Comparison of ENCODE assay signal across 29 cellular contexts in the genomic region with DNA sequence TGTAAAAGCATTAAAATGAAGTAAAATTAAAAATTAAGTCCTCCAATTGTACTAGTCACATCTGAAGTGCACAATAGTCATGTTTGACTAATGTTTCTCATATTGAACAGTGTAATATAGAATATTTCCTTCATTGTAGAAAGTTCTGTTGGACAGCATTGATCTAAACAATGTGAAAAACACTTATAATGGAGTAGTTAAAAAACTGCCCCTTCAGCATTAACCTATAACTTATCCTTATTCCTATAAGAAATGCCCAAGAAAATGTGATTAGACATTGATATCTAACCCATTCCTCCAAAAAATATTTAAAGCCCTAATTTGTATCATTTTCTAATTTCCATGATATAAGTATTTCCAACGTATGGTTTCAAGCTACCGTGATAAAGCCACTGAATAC.
DNase-seq lines count a peak whose midpoint lies in the region; ATAC-seq, FAIRE-seq and TF ChIP-seq lines count a peak whose summit lies in the region.
"Had no signal": no experiment of that assay in that cellular context is flagged by ENCODE, and none has a peak within 500 bp of the region (broad histone marks: within the 10 kb centered on the region; RNA-seq: fewer than 3 reads in every experiment).

No MANE protein-coding gene starts in this region.

- peaks cover 24% of the 10 kb centered on the region for H3F3A ChIP-seq in SK-N-SH (replicated peaks; ENCODE audit: insufficient read depth)

- H3K4me3 ChIP-seq in SK-N-SH (ENCODE audit: low read depth in 2 of 2, low read length in 1 of 2) (no peak overlapping the region), IMR-90 (ENCODE audit: insufficient read depth, low read depth, low read length) (no peak overlapping the region), endothelial cell of umbilical vein (replicated peaks in 1 of 3; ENCODE audit: insufficient read depth in 1 of 3, low read depth in 1 of 3, low read length in 3 of 3) (no peak overlapping the region)
- H3K4me3 ChIP-seq: BLaER1, PC-9 had no signal

- CTCF ChIA-PET in SK-N-SH (lab: Yijun Ruan, JAX): no interaction called here
- CTCF ChIA-PET in IMR-90 (lab: Yijun Ruan, JAX): interaction anchor here (0.6 to 1.6 kb wide), 2 partner anchors 13 to 20 kb away, joined by 4 read pairs; no protein-coding TSS in a partner anchor
- CTCF ChIA-PET in endothelial cell of umbilical vein (lab: Charles Lee): interaction anchor here (1.7 kb wide), 1 partner anchor 13 kb away, joined by 5 read pairs; no protein-coding TSS in a partner anchor
- CTCF ChIA-PET in RWPE1 (lab: Yijun Ruan, JAX): no interaction called here

- FAIRE-seq in endothelial cell of umbilical vein (lab: Jason Lieb, UNC): no peak
- FAIRE-seq: G401.6, GM12891, GM19239, HTR-8/SVneo had no signal

- 60% methylated on average over 2 of the region's 2 CpGs for WGBS in SK-N-SH (ENCODE audit: low lambda C conversion rate)
- no CpG with 5 or more reads among the region's 2 CpGs for WGBS in IMR-90 (ENCODE audit: extremely low coverage in 2 of 2, insufficient read length in 1 of 2), 2 experiments

- H2AFZ ChIP-seq in SK-N-SH (ENCODE audit: low read depth): no peak overlapping the region
- H2AFZ ChIP-seq in IMR-90 (replicated peaks; ENCODE audit: low read length, poor library complexity): no peak overlapping the region
- peak overlapping the region; percentile 27 for H2AFZ ChIP-seq in endothelial cell of umbilical vein (ENCODE audit: low read depth, low read length)
- H2AFZ ChIP-seq: PC-9 had no signal

- BruUV-seq in IMR-90 (replicated peaks; lab: Mats Ljungman, UMichigan): no TSS peak
- no TSS peak for BruUV-seq in endothelial cell of umbilical vein (replicated peaks; lab: Mats Ljungman, UMichigan)

- H4K8ac ChIP-seq in IMR-90 (ENCODE audit: low read depth in 2 of 2, low read length in 2 of 2): no peak overlapping the region

- ATAC-seq in SK-N-SH treated with all-trans-retinoic acid at 6 μM for 48 hours: no peak
- no peak for ATAC-seq in IMR-90 (ENCODE audit: low read depth)
- ATAC-seq in GM18498 (IDR thresholded peaks at IDR 0.05; ENCODE audit: unreplicated experiment): no peak
- ATAC-seq in GM19452 (IDR thresholded peaks at IDR 0.05; ENCODE audit: unreplicated experiment): no peak

- intact Hi-C loops in IMR-90 (cut with micrococcal nuclease): no loop called here
- intact Hi-C loops in endothelial cell of umbilical vein (cut with micrococcal nuclease): no loop called here

- POLR2A ChIA-PET in SK-N-SH (lab: Yijun Ruan, JAX): no interaction called here
- POLR2A ChIA-PET in IMR-90 (lab: Charles Lee; ENCODE audit: unreplicated experiment): no interaction called here
- POLR2A ChIA-PET in endothelial cell of umbilical vein (lab: Charles Lee): no interaction called here
- POLR2A ChIA-PET in RWPE1 (lab: Yijun Ruan, JAX; ENCODE audit: low non-redundant PET): no interaction called here

- no peak for TF ChIP-seq EP300 in SK-N-SH (IDR thresholded peaks at IDR 0.05; ENCODE audit: borderline replicate concordance in 1 of 2, low read depth in 1 of 2, low read length in 1 of 2)

- H3K79me2 ChIP-seq in SK-N-SH (ENCODE audit: insufficient read depth) (no peaks in the 10 kb centered on the region), endothelial cell of umbilical vein (ENCODE audit: control insufficient read depth, insufficient read depth, low read length) (no peaks in the 10 kb centered on the region)

- in situ Hi-C loops in IMR-90 (cut with MboI; ENCODE audit: low sequenced_read_pairs): no loop called here

- TF ChIP-seq POLR2A in IMR-90 (IDR thresholded peaks at IDR 0.05; ENCODE audit: low read depth, low read length) (no peak), endothelial cell of umbilical vein (IDR thresholded peaks at IDR 0.05; ENCODE audit: low read depth, low read length) (no peak)

- no peaks in the 10 kb centered on the region for H3K79me1 ChIP-seq in IMR-90 (ENCODE audit: low read depth in 1 of 2, low read length in 2 of 2)

- 0 out of 3 replicates have a peak overlapping the region, but pooled peaks have one; percentile 7 for H2BK15ac ChIP-seq in IMR-90 (ENCODE audit: low read depth, low read length)

- peak overlapping the region; percentile 54; the same call in 1 of the 2 replicates for H4K5ac ChIP-seq in IMR-90 (ENCODE audit: low read depth, low read length)

- no peaks in the 10 kb centered on the region for H3K36me3 Mint-ChIP-seq in chondrocyte (ENCODE audit: low read depth)

- peak overlapping the region; percentile 72; the same call in 1 of the 2 replicates for H2BK120ac ChIP-seq in IMR-90 (ENCODE audit: low read depth, low read length)

- H3K27ac ChIP-seq in SK-N-SH (ENCODE audit: low read depth in 2 of 2, low read length in 1 of 2) (peak overlapping the region in 1 of 2 experiments; percentile 78; a peak in 1 of 4 replicates), IMR-90 (ENCODE audit: insufficient read depth, low read length) (no peak overlapping the region), endothelial cell of umbilical vein (ENCODE audit: insufficient read depth, low read depth, low read length) (peak overlapping the region; percentile 92), RWPE1 (no peak overlapping the region)
- H3K27ac ChIP-seq: 22Rv1, BLaER1 had no signal

- peaks cover 13% of the 10 kb centered on the region for H3K4me1 Mint-ChIP-seq in chondrocyte (ENCODE audit: low read depth)

- no peaks in the 10 kb centered on the region for H3K9me3 Mint-ChIP-seq in chondrocyte (ENCODE audit: low read depth)
- H3K9me3 Mint-ChIP-seq: H9 had no signal

- no peaks in the 10 kb centered on the region for H3K27me3 Mint-ChIP-seq in chondrocyte (ENCODE audit: low read depth)
- H3K27me3 Mint-ChIP-seq: CD4-positive, alpha-beta T cell had no signal

- DNase-seq in SK-N-SH (no peak), IMR-90 (no peak), endothelial cell of umbilical vein (ENCODE audit: low read depth, low spot score) (no peak), chondrocyte (ENCODE audit: low spot score) (no peak), RWPE1 (ENCODE audit: low spot score) (no peak)
- DNase-seq: CD4-positive, alpha-beta T cell; COR-L47; H9; MV-4-11; NCI-H1105; NCI-H146; NCI-H1930; NCI-H2107; NCI-H446; NCI-H524 treated with DMSO at 0.1 percent for 48 hours; NCI-H774; PC-9; RPMI8226; SHP77 treated with DMSO at 0.1 percent for 48 hours; SW 1271 had no signal

- no peak overlapping the region for H3K4ac ChIP-seq in IMR-90 (ENCODE audit: low read depth, low read length)

- H3K9me3 ChIP-seq in SK-N-SH: no peaks in the 10 kb centered on the region
- H3K9me3 ChIP-seq in IMR-90 (ENCODE audit: control insufficient read depth, insufficient read depth, low read length): no peaks in the 10 kb centered on the region
- no peaks in the 10 kb centered on the region for H3K9me3 ChIP-seq in endothelial cell of umbilical vein (replicated peaks; ENCODE audit: control insufficient read depth, insufficient read depth, low read length)
- H3K9me3 ChIP-seq: BLaER1 had no signal

- H3K9me1 ChIP-seq in IMR-90 (ENCODE audit: insufficient read depth, low read length): 0 out of 2 replicates have a peak, but pooled peaks cover 2% of the 10 kb centered on the region
- no peaks in the 10 kb centered on the region for H3K9me1 ChIP-seq in endothelial cell of umbilical vein (replicated peaks; ENCODE audit: control insufficient read depth, extremely low read depth, insufficient read depth, low read length)

- H3K36me3 ChIP-seq in SK-N-SH (replicated peaks in 1 of 2; ENCODE audit: control insufficient read depth in 1 of 2, insufficient read depth in 2 of 2, low read length in 1 of 2): no peaks in the 10 kb centered on the region
- no peaks in the 10 kb centered on the region for H3K36me3 ChIP-seq in IMR-90 (ENCODE audit: control insufficient read depth, insufficient read depth, low read length)
- H3K36me3 ChIP-seq in endothelial cell of umbilical vein (ENCODE audit: control insufficient read depth in 2 of 2, extremely low read depth in 1 of 2, insufficient read depth in 2 of 2, low read length in 2 of 2): no peaks in the 10 kb centered on the region
- H3K36me3 ChIP-seq: BLaER1 had no signal

- no peak overlapping the region; the same call in 1 of the 2 replicates for H2BK20ac ChIP-seq in IMR-90 (ENCODE audit: low read depth, low read length)

- no peaks in the 10 kb centered on the region for H3K9me2 ChIP-seq in SK-N-SH

- TF ChIP-seq RAD21 in SK-N-SH (IDR thresholded peaks at IDR 0.05; ENCODE audit: low read length) (no peak), IMR-90 (IDR thresholded peaks at IDR 0.05; ENCODE audit: low read length) (no peak)

- H3K4me2 ChIP-seq in SK-N-SH (peak overlapping the region; percentile 56; the same call in 1 of the 2 replicates), IMR-90 (ENCODE audit: low read depth, low read length) (no peak overlapping the region), endothelial cell of umbilical vein (ENCODE audit: insufficient read depth, low read length) (peak overlapping the region; percentile 56)
- H3K4me2 ChIP-seq: BLaER1, PC-9 had no signal

- H3K27me3 ChIP-seq in SK-N-SH (ENCODE audit: insufficient read depth) (no peaks in the 10 kb centered on the region), IMR-90 (ENCODE audit: control insufficient read depth, insufficient read depth, low read length) (no peaks in the 10 kb centered on the region), endothelial cell of umbilical vein (ENCODE audit: control insufficient read depth in 2 of 2, insufficient read depth in 2 of 2, low read length in 2 of 2) (no peaks in the 10 kb centered on the region)
- H3K27me3 ChIP-seq: BLaER1 had no signal

- dilution Hi-C loops in IMR-90 (cut with HindIII; ENCODE audit: low sequenced_read_pairs, unreplicated experiment): no loop called here
- dilution Hi-C loops in endothelial cell of umbilical vein (cut with MboI; ENCODE audit: extremely low pct_ligation_motif_present, low sequenced_read_pairs): no loop called here

- H2BK5ac ChIP-seq in IMR-90 (ENCODE audit: low read depth, low read length, poor library complexity, severe bottlenecking): peak overlapping the region; percentile 87

- H2AK5ac ChIP-seq in IMR-90 (ENCODE audit: low read depth, low read length): no peak overlapping the region

- H2AK9ac ChIP-seq in IMR-90 (replicated peaks; ENCODE audit: low read depth, low read length, poor library complexity): no peak overlapping the region

- no peak overlapping the region for H3K27ac Mint-ChIP-seq in chondrocyte (ENCODE audit: unreplicated experiment)
- H3K27ac Mint-ChIP-seq: CD4-positive, alpha-beta T cell; H9 had no signal

- no peak overlapping the region for H4K91ac ChIP-seq in IMR-90 (ENCODE audit: insufficient read depth, low read depth, low read length)

- H3K9ac ChIP-seq in SK-N-SH (no peak overlapping the region), IMR-90 (ENCODE audit: low read depth, low read length) (no peak overlapping the region), endothelial cell of umbilical vein (replicated peaks; ENCODE audit: extremely low read depth, insufficient read depth, low read length) (peak overlapping the region; percentile 56)
- H3K9ac ChIP-seq: BLaER1 had no signal

- no peak overlapping the region; the same call in 1 of the 2 replicates for H3K18ac ChIP-seq in IMR-90 (ENCODE audit: low read depth, low read length)

- TF ChIP-seq CTCF in SK-N-SH (IDR thresholded peaks at IDR 0.05) (no peak), IMR-90 (conservative IDR thresholded peaks at IDR 0.05; ENCODE audit: low read depth, low read length) (no peak), endothelial cell of umbilical vein (IDR thresholded peaks at IDR 0.05; ENCODE audit: extremely low read depth in 1 of 2, insufficient read depth in 1 of 2, low read depth in 1 of 2, low read length in 2 of 2) (no peak), chondrocyte (IDR thresholded peaks at IDR 0.05) (no peak), RWPE1 (conservative IDR thresholded peaks at IDR 0.05; ENCODE audit: low read depth) (no peak)

- H3K4me1 ChIP-seq in SK-N-SH (ENCODE audit: control insufficient read depth in 1 of 2, insufficient read depth in 2 of 2, low read depth in 1 of 2, low read length in 1 of 2): peaks cover 0 to 20% of the 10 kb centered on the region in 2 experiments; a peak in 2 of 4 replicates
- peaks cover 6% of the 10 kb centered on the region for H3K4me1 ChIP-seq in IMR-90 (ENCODE audit: control insufficient read depth, insufficient read depth, low read length)
- H3K4me1 ChIP-seq in endothelial cell of umbilical vein (ENCODE audit: control insufficient read depth, extremely low read depth, insufficient read depth, low read length): peaks cover 26% of the 10 kb centered on the region
- H3K4me1 ChIP-seq: BLaER1 had no signal

- no peak overlapping the region for H3K56ac ChIP-seq in IMR-90 (ENCODE audit: extremely low read depth, insufficient read depth, low read length)

- no peaks in the 10 kb centered on the region for H4K20me1 ChIP-seq in SK-N-SH (ENCODE audit: insufficient read depth)
- H4K20me1 ChIP-seq in IMR-90 (ENCODE audit: insufficient read depth, low read length): no peaks in the 10 kb centered on the region
- no peaks in the 10 kb centered on the region for H4K20me1 ChIP-seq in endothelial cell of umbilical vein (replicated peaks; ENCODE audit: control insufficient read depth, extremely low read depth, insufficient read depth, low read length)
- H4K20me1 ChIP-seq: BLaER1 had no signal

- H3K4me3 Mint-ChIP-seq in chondrocyte (ENCODE audit: unreplicated experiment): no peak overlapping the region
- H3K4me3 Mint-ChIP-seq: CD4-positive, alpha-beta T cell; H9 had no signal

- H3K23ac ChIP-seq in IMR-90 (ENCODE audit: low read depth, low read length): no peak overlapping the region

- H3K14ac ChIP-seq in IMR-90 (replicated peaks; ENCODE audit: low read depth, low read length): no peak overlapping the region

Comparison
In these comparisons a context has a peak if more than half of its experiments do, and no peak if none do; other contexts are left out.
1. CTCF ChIA-PET loops: an anchor here in IMR-90 (0.6 to 1.6 kb wide) and endothelial cell of umbilical vein (1.7 kb wide); none called in SK-N-SH and RWPE1.